Comparison of ENCODE assay signal across 26 cellular contexts in genomic region chr17:14774774-14775173, GRCh38.
DNase-seq lines count a peak whose midpoint lies in the region; ATAC-seq, FAIRE-seq and TF ChIP-seq lines count a peak whose summit lies in the region.
"Had no signal": no experiment of that assay in that cellular context is flagged by ENCODE, and none has a peak within 500 bp of the region (broad histone marks: within the 10 kb centered on the region; RNA-seq: fewer than 3 reads in every experiment).

No MANE protein-coding gene starts in this region.

- H3K4me3 Mint-ChIP-seq in progenitor cell of endocrine pancreas (ENCODE audit: low read depth): no peak overlapping the region
- H3K4me3 Mint-ChIP-seq: CD14-positive monocyte; CD4-positive, alpha-beta memory T cell; CD4-positive, CD25-positive, alpha-beta regulatory T cell; CD8-positive, alpha-beta memory T cell had no signal

- H3K9me3 ChIP-seq in A549: 0 out of 3 replicates have a peak, but pooled peaks cover 9% of the 10 kb centered on the region
- no peaks in the 10 kb centered on the region for H3K9me3 ChIP-seq in smooth muscle cell (replicated peaks; ENCODE audit: low read depth)
- H3K9me3 ChIP-seq: BE2C had no signal

- CTCF ChIA-PET in A549 (lab: Yijun Ruan, JAX): no interaction called here

- ATAC-seq in A549 (no peak), HG03196 (IDR thresholded peaks at IDR 0.05; ENCODE audit: unreplicated experiment) (no peak)
- ATAC-seq: GM12878 had no signal

- H3K4me3 ChIP-seq in A549 (no peak overlapping the region), ACC112 (ENCODE audit: low read depth, low read length) (no peak overlapping the region), smooth muscle cell (no peak overlapping the region)
- H3K4me3 ChIP-seq: BLaER1, GM12878 had no signal

- no peak for TF ChIP-seq POLR2A in A549 (IDR thresholded peaks at IDR 0.05; ENCODE audit: low read length)

- H3K4me2 ChIP-seq in A549 (no peak overlapping the region), smooth muscle cell (peak overlapping the region; percentile 3)
- H3K4me2 ChIP-seq: BLaER1 had no signal

- H3K36me3 ChIP-seq in ACC112 (ENCODE audit: insufficient read depth, low read length) (no peaks in the 10 kb centered on the region), smooth muscle cell (ENCODE audit: low read depth) (no peaks in the 10 kb centered on the region)
- H3K36me3 ChIP-seq: BE2C, BLaER1 had no signal

- H3K79me2 ChIP-seq in ACC112 (ENCODE audit: control insufficient read depth, insufficient read depth, low read length, unreplicated experiment) (no peaks in the 10 kb centered on the region), smooth muscle cell (ENCODE audit: low read depth) (no peaks in the 10 kb centered on the region)

- TF ChIP-seq CTCF in A549 (IDR thresholded peaks at IDR 0.05) (no peak), smooth muscle cell (IDR thresholded peaks at IDR 0.05; ENCODE audit: borderline replicate concordance, insufficient read depth, poor library complexity, severe bottlenecking) (no peak), progenitor cell of endocrine pancreas (IDR thresholded peaks at IDR 0.05; ENCODE audit: unreplicated experiment) (no peak)

- DNase-seq in A549 (ENCODE audit: low read depth in 1 of 2, low spot score in 1 of 2) (no peak), smooth muscle cell (lab: John Stamatoyannopoulos, UW; ENCODE audit: unreplicated experiment) (no peak), progenitor cell of endocrine pancreas (ENCODE audit: low spot score, unreplicated experiment) (no peak)
- DNase-seq: 8988T; ACHN; BE2C; C1 segment of cervical spinal cord; CD4-positive, alpha-beta memory T cell; CD4-positive, CD25-positive, alpha-beta regulatory T cell; CD8-positive, alpha-beta memory T cell; COR-L47; DMS 273 treated with DMSO at 0.1 percent for 48 hours; DMS153; DMS53; DMS79; DND-41; EL; GDM1 had no signal

- H2AFZ ChIP-seq in ACC112 (ENCODE audit: low read length, unreplicated experiment) (no peak overlapping the region), smooth muscle cell (ENCODE audit: low read depth) (no peak overlapping the region)

- H4K20me1 ChIP-seq in smooth muscle cell (ENCODE audit: low read depth): no peaks in the 10 kb centered on the region
- H4K20me1 ChIP-seq: BLaER1 had no signal

- FAIRE-seq in A549 (lab: Jason Lieb, UNC): peak; percentile 39
- FAIRE-seq: A204.1, GM12878, GM12892, GM18507 had no signal

- TF ChIP-seq RAD21 in A549 (conservative IDR thresholded peaks at IDR 0.05 in 1 of 2, IDR thresholded peaks at IDR 0.05 in 1 of 2): no peak

- no peaks in the 10 kb centered on the region for H3F3A ChIP-seq in smooth muscle cell (ENCODE audit: low read depth)

- no peaks in the 10 kb centered on the region for H3K27me3 ChIP-seq in ACC112 (ENCODE audit: insufficient read depth, low read length)
- H3K27me3 ChIP-seq in smooth muscle cell (ENCODE audit: low read depth): no peaks in the 10 kb centered on the region
- H3K27me3 ChIP-seq: BE2C, BLaER1 had no signal

- peaks cover 37% of the 10 kb centered on the region for H3K27me3 Mint-ChIP-seq in progenitor cell of endocrine pancreas

- no peaks in the 10 kb centered on the region for H3K36me3 Mint-ChIP-seq in progenitor cell of endocrine pancreas (ENCODE audit: insufficient read depth)
- H3K36me3 Mint-ChIP-seq: CD14-positive monocyte; CD4-positive, alpha-beta memory T cell; CD4-positive, CD25-positive, alpha-beta regulatory T cell had no signal

- WGBS in A549 (ENCODE audit: missing lambda C conversion rate): 71% methylated on average over 1 of the region's 1 CpG
- 100% methylated on average over 1 of the region's 1 CpG for WGBS in smooth muscle cell (ENCODE audit: low lambda C conversion rate)

- no peaks in the 10 kb centered on the region for H3K4me1 ChIP-seq in A549
- peaks cover 27% of the 10 kb centered on the region for H3K4me1 ChIP-seq in ACC112 (ENCODE audit: control insufficient read depth, insufficient read depth, low read length, unreplicated experiment)
- H3K4me1 ChIP-seq in smooth muscle cell (ENCODE audit: low read depth): peaks cover 10% of the 10 kb centered on the region
- H3K4me1 ChIP-seq: BE2C had no signal

- POLR2A ChIA-PET in A549 (lab: Yijun Ruan, JAX): no interaction called here

- H3K9ac ChIP-seq in smooth muscle cell (ENCODE audit: low read depth): no peak overlapping the region
- H3K9ac ChIP-seq: BLaER1 had no signal

- H3K4me1 Mint-ChIP-seq in progenitor cell of endocrine pancreas (ENCODE audit: low read depth): peaks cover 17% of the 10 kb centered on the region
- H3K4me1 Mint-ChIP-seq: CD4-positive, alpha-beta memory T cell; CD4-positive, CD25-positive, alpha-beta regulatory T cell; CD8-positive, alpha-beta memory T cell had no signal

- H3K27ac ChIP-seq in A549 (no peak overlapping the region), ACC112 (ENCODE audit: low read depth, low read length) (0 out of 2 replicates have a peak overlapping the region, but pooled peaks have one; percentile 39), smooth muscle cell (ENCODE audit: low read depth) (no peak overlapping the region)
- H3K27ac ChIP-seq: BLaER1 had no signal

- H3K9me3 Mint-ChIP-seq in progenitor cell of endocrine pancreas (ENCODE audit: low read depth): no peaks in the 10 kb centered on the region

- H3K27ac Mint-ChIP-seq in progenitor cell of endocrine pancreas: no peak overlapping the region
- H3K27ac Mint-ChIP-seq: CD14-positive monocyte; CD4-positive, alpha-beta memory T cell; CD4-positive, CD25-positive, alpha-beta regulatory T cell; CD8-positive, alpha-beta memory T cell had no signal

- no peak for TF ChIP-seq EP300 in A549 (IDR thresholded peaks at IDR 0.05)

TF ChIP-seq in A549, 52 proteins besides CTCF, POLR2A, EP300 and RAD21:
- TF ChIP-seq FOSB (CRISPR knock-in tag; IDR thresholded peaks at IDR 0.05) (no peak), BHLHE40 (IDR thresholded peaks at IDR 0.05; ENCODE audit: low read depth, low read length) (no peak), HDAC2 (IDR thresholded peaks at IDR 0.05) (no peak), MAZ (IDR thresholded peaks at IDR 0.05; ENCODE audit: borderline replicate concordance, low read depth, low read length) (no peak), EHMT2 (IDR thresholded peaks at IDR 0.05; ENCODE audit: low read depth) (no peak), POLR2AphosphoS2 (conservative IDR thresholded peaks at IDR 0.05; ENCODE audit: low read length) (no peak), RFX5 (IDR thresholded peaks at IDR 0.05) (no peak), MYC (IDR thresholded peaks at IDR 0.05; ENCODE audit: borderline replicate concordance, low read length) (no peak), SMC3 (IDR thresholded peaks at IDR 0.05) (no peak), HOXA7 (CRISPR knock-in tag; IDR thresholded peaks at IDR 0.05) (no peak), USF2 (IDR thresholded peaks at IDR 0.05) (no peak)
- TF ChIP-seq, protein P1, sequence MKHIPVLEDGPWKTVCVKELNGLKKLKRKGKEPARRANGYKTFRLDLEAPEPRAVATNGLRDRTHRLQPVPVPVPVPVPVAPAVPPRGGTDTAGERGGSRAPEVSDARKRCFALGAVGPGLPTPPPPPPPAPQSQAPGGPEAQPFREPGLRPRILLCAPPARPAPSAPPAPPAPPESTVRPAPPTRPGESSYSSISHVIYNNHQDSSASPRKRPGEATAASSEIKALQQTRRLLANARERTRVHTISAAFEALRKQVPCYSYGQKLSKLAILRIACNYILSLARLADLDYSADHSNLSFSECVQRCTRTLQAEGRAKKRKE (CRISPR knock-in tag; IDR thresholded peaks at IDR 0.05; ENCODE audit: low read depth): no peak
- TF ChIP-seq, protein P2, sequence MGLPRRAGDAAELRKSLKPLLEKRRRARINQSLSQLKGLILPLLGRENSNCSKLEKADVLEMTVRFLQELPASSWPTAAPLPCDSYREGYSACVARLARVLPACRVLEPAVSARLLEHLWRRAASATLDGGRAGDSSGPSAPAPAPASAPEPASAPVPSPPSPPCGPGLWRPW (IDR thresholded peaks at IDR 0.05): no peak
